10 cellular contexts compared by ENCODE assay signal in genomic region chr14:87869619-87870583, GRCh38.
DNase-seq lines count a peak whose midpoint lies in the region; ATAC-seq, FAIRE-seq and TF ChIP-seq lines count a peak whose summit lies in the region.
"Had no signal": no experiment of that assay in that cellular context is flagged by ENCODE, and none has a peak within 500 bp of the region (broad histone marks: within the 10 kb centered on the region; RNA-seq: fewer than 3 reads in every experiment).

No MANE protein-coding gene starts in this region.

- H3K4me1 Mint-ChIP-seq in CD4-positive, alpha-beta memory T cell, result no peaks in the 10 kb centered on the region
- H3K4me1 Mint-ChIP-seq: CD8-positive, alpha-beta memory T cell had no signal

- ATAC-seq in Right ventricle myocardium superior (ENCODE audit: poor library complexity) (peak; percentile 45), HG03432 (IDR thresholded peaks at IDR 0.05; ENCODE audit: unreplicated experiment) (peak; percentile 87), GM19324 (IDR thresholded peaks at IDR 0.05; ENCODE audit: low FRiP score, unreplicated experiment) (no peak)

- no peak overlapping the region for H3K27ac Mint-ChIP-seq in CD4-positive, alpha-beta memory T cell
- H3K27ac Mint-ChIP-seq: CD8-positive, alpha-beta memory T cell; dendritic cell treated with granulocyte-macrophage colony-stimulating factor and Interleukin-4, amounts not matched to agents 40 ng/mL and 50 ng/mL, for 4 days had no signal

- POLR2A ChIA-PET in CD4-positive, alpha-beta memory T cell (lab: Charles Lee; ENCODE audit: partially characterized antibody), result no interaction called here

- 58 to 80% (median 67%) methylated on average over 4 of the region's 4 CpGs for WGBS in stomach, 5 donors

- H3K36me3 ChIP-seq in right atrium auricular region (no peaks in the 10 kb centered on the region), bronchial epithelial cell (ENCODE audit: control insufficient read depth, insufficient read depth, low read length) (no peaks in the 10 kb centered on the region), stomach (no peaks in the 10 kb centered on the region)
- H3K36me3 ChIP-seq in CD4-positive, alpha-beta memory T cell (ENCODE audit: insufficient read depth, low read length), result no peaks in the 10 kb centered on the region

- CTCF ChIA-PET in CD4-positive, alpha-beta memory T cell (lab: Charles Lee; ENCODE audit: partially characterized antibody), result no interaction called here

- H3K4me1 ChIP-seq in right atrium auricular region, result peaks cover 0 to 3% of the 10 kb centered on the region in 2 donors
- H3K4me1 ChIP-seq in stomach, result no peaks in the 10 kb centered on the region
- H3K4me1 ChIP-seq in CD4-positive, alpha-beta memory T cell (ENCODE audit: insufficient read depth, low read length), result no peaks in the 10 kb centered on the region

- H3K9me3 ChIP-seq in right atrium auricular region (no peaks in the 10 kb centered on the region), stomach (no peaks in the 10 kb centered on the region)
- H3K9me3 ChIP-seq in CD4-positive, alpha-beta memory T cell (ENCODE audit: control insufficient read depth in 1 of 2, low read length in 2 of 2), result no peaks in the 10 kb centered on the region

- no peaks in the 10 kb centered on the region for H3K36me3 Mint-ChIP-seq in CD4-positive, alpha-beta memory T cell
- H3K36me3 Mint-ChIP-seq: CD8-positive, alpha-beta memory T cell had no signal

- TF ChIP-seq CTCF in right atrium auricular region (IDR thresholded peaks at IDR 0.05) (no peak), bronchial epithelial cell (IDR thresholded peaks at IDR 0.05; ENCODE audit: insufficient read depth, low read length, severe bottlenecking) (no peak), stomach (IDR thresholded peaks at IDR 0.05) (no peak)

- FAIRE-seq in bronchial epithelial cell (lab: Jason Lieb, UNC) (no peak), urothelium cell line (lab: Jason Lieb, UNC) (no peak)

- no peaks in the 10 kb centered on the region for H3K9me3 Mint-ChIP-seq in CD4-positive, alpha-beta memory T cell
- H3K9me3 Mint-ChIP-seq: CD8-positive, alpha-beta memory T cell; dendritic cell treated with granulocyte-macrophage colony-stimulating factor and Interleukin-4, amounts not matched to agents 40 ng/mL and 50 ng/mL, for 4 days had no signal

- intact Hi-C loops in Right ventricle myocardium superior (cut with DNase I) (no loop called here), stomach (cut with DNase I; ENCODE audit: low total_unique reads) (no loop called here)
- intact Hi-C loops in CD4-positive, alpha-beta memory T cell (cut with micrococcal nuclease), result no loop called here

- H3K27ac ChIP-seq in right atrium auricular region (peak overlapping the region in 1 of 2 donors; percentile 10), stomach (no peak overlapping the region)
- H3K27ac ChIP-seq in CD4-positive, alpha-beta memory T cell (ENCODE audit: low read depth, low read length), result no peak overlapping the region

- DNase-seq in Right ventricle myocardium superior, result no peak
- DNase-seq in right atrium auricular region (ENCODE audit: low spot score), result no peak
- DNase-seq in bronchial epithelial cell (ENCODE audit: low read depth), result peak; percentile 93
- DNase-seq in urothelium cell line (ENCODE audit: low spot score), result peak; percentile 68
- no peak for DNase-seq in stomach
- DNase-seq in CD4-positive, alpha-beta memory T cell, result no peak
- DNase-seq: CD8-positive, alpha-beta memory T cell had no signal

- H3K27me3 ChIP-seq in right atrium auricular region, result no peaks in the 10 kb centered on the region
- no peaks in the 10 kb centered on the region for H3K27me3 ChIP-seq in bronchial epithelial cell (ENCODE audit: control insufficient read depth, insufficient read depth, low read length)
- peaks cover 0 to 5% (median 0%) of the 10 kb centered on the region in 3 donors for H3K27me3 ChIP-seq in stomach
- no peaks in the 10 kb centered on the region for H3K27me3 ChIP-seq in CD4-positive, alpha-beta memory T cell (ENCODE audit: insufficient read depth, low read length)

- no peak for TF ChIP-seq POLR2A in stomach (IDR thresholded peaks at IDR 0.05)

- H3K4me3 ChIP-seq in right atrium auricular region, result no peak overlapping the region
- H3K4me3 ChIP-seq in bronchial epithelial cell (ENCODE audit: low read depth, low read length), result no peak overlapping the region
- H3K4me3 ChIP-seq in stomach, result no peak overlapping the region
- H3K4me3 ChIP-seq in CD4-positive, alpha-beta memory T cell (ENCODE audit: low read length in 2 of 2), result no peak overlapping the region

- H3K27me3 Mint-ChIP-seq in CD4-positive, alpha-beta memory T cell, result peaks cover 2 to 4% of the 10 kb centered on the region in 2 donors
- H3K27me3 Mint-ChIP-seq: dendritic cell treated with granulocyte-macrophage colony-stimulating factor and Interleukin-4, amounts not matched to agents 40 ng/mL and 50 ng/mL, for 4 days had no signal

- no peak overlapping the region for H3K4me3 Mint-ChIP-seq in CD4-positive, alpha-beta memory T cell
- H3K4me3 Mint-ChIP-seq: CD8-positive, alpha-beta memory T cell; dendritic cell treated with granulocyte-macrophage colony-stimulating factor and Interleukin-4, amounts not matched to agents 40 ng/mL and 50 ng/mL, for 4 days had no signal

- no peak for TF ChIP-seq EP300 in stomach (IDR thresholded peaks at IDR 0.05)

Comparison
In these comparisons a context has a peak if more than half of its experiments do, and no peak if none do; other contexts are left out.
1. DNase-seq: peak in bronchial epithelial cell (single experiment) and urothelium cell line (single experiment); none in Right ventricle myocardium superior (single experiment), right atrium auricular region (single experiment), stomach (single experiment) and CD4-positive, alpha-beta memory T cell (0 of 5).